In the genomic region with DNA sequence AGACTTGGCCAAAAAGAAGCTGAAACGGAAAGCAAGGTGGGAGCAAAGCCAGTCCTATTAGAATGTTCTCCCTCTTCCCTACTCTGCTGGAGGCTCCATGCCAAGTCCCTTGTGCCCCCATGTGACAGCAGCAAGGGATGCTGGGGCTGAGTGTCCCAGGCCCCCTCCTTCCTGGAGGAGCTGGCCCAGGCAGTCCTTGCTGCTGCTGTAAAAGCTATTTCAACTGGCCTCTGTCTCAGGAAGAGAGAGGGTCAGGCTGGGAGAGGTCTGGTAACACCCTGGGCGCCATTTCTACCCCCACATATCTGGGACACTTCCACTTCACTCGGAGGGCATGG, we compare ENCODE assay signal across 1 cellular context.
A peak's percentile ranks its signal among the peaks of the same experiment; 100 is the strongest.
TF ChIP-seq lines count a peak whose summit lies in the region.

No MANE protein-coding gene starts in this region.

TF ChIP-seq in K562, 482 proteins besides CTCF, POLR2A, EP300 and RAD21:
- TF ChIP-seq ARHGAP35 (IDR thresholded peaks at IDR 0.05; ENCODE audit: partially characterized antibody): no peak
- no peak for TF ChIP-seq RBM15 (IDR thresholded peaks at IDR 0.05; ENCODE audit: insufficient read depth, low read length)
- TF ChIP-seq ZBTB1 (CRISPR knock-in tag; IDR thresholded peaks at IDR 0.05; ENCODE audit: borderline replicate concordance, low read depth): 0 out of 2 replicates have a peak, but pooled peaks have one; percentile 27
- no peak for TF ChIP-seq PHF21A (IDR thresholded peaks at IDR 0.05; ENCODE audit: borderline replicate concordance, low read depth)
- TF ChIP-seq, protein P1, sequence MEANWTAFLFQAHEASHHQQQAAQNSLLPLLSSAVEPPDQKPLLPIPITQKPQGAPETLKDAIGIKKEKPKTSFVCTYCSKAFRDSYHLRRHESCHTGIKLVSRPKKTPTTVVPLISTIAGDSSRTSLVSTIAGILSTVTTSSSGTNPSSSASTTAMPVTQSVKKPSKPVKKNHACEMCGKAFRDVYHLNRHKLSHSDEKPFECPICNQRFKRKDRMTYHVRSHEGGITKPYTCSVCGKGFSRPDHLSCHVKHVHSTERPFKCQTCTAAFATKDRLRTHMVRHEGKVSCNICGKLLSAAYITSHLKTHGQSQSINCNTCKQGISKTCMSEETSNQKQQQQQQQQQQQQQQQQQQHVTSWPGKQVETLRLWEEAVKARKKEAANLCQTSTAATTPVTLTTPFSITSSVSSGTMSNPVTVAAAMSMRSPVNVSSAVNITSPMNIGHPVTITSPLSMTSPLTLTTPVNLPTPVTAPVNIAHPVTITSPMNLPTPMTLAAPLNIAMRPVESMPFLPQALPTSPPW (CRISPR knock-in tag; IDR thresholded peaks at IDR 0.05): 0 out of 2 replicates have a peak, but pooled peaks have one; percentile 0
- no peak for TF ChIP-seq ZNF551 (CRISPR knock-in tag; IDR thresholded peaks at IDR 0.05)
- TF ChIP-seq, protein P2, sequence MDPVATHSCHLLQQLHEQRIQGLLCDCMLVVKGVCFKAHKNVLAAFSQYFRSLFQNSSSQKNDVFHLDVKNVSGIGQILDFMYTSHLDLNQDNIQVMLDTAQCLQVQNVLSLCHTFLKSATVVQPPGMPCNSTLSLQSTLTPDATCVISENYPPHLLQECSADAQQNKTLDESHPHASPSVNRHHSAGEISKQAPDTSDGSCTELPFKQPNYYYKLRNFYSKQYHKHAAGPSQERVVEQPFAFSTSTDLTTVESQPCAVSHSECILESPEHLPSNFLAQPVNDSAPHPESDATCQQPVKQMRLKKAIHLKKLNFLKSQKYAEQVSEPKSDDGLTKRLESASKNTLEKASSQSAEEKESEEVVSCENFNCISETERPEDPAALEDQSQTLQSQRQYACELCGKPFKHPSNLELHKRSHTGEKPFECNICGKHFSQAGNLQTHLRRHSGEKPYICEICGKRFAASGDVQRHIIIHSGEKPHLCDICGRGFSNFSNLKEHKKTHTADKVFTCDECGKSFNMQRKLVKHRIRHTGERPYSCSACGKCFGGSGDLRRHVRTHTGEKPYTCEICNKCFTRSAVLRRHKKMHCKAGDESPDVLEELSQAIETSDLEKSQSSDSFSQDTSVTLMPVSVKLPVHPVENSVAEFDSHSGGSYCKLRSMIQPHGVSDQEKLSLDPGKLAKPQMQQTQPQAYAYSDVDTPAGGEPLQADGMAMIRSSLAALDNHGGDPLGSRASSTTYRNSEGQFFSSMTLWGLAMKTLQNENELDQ (CRISPR knock-in tag; IDR thresholded peaks at IDR 0.05; ENCODE audit: borderline replicate concordance): no peak
- TF ChIP-seq BRD9 (IDR thresholded peaks at IDR 0.05; ENCODE audit: low read depth, partially characterized antibody): no peak
- no peak for TF ChIP-seq KLF1 (tag; IDR thresholded peaks at IDR 0.05)
- TF ChIP-seq, protein P3, sequence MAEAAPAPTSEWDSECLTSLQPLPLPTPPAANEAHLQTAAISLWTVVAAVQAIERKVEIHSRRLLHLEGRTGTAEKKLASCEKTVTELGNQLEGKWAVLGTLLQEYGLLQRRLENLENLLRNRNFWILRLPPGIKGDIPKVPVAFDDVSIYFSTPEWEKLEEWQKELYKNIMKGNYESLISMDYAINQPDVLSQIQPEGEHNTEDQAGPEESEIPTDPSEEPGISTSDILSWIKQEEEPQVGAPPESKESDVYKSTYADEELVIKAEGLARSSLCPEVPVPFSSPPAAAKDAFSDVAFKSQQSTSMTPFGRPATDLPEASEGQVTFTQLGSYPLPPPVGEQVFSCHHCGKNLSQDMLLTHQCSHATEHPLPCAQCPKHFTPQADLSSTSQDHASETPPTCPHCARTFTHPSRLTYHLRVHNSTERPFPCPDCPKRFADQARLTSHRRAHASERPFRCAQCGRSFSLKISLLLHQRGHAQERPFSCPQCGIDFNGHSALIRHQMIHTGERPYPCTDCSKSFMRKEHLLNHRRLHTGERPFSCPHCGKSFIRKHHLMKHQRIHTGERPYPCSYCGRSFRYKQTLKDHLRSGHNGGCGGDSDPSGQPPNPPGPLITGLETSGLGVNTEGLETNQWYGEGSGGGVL (CRISPR knock-in tag; IDR thresholded peaks at IDR 0.05): no peak
- no peak for TF ChIP-seq POLR3A (IDR thresholded peaks at IDR 0.05; ENCODE audit: borderline replicate concordance, extremely low read depth, insufficient read depth, insufficient read length)
- TF ChIP-seq CC2D1A (IDR thresholded peaks at IDR 0.05): no peak
- TF ChIP-seq BDP1 (IDR thresholded peaks at IDR 0.05; ENCODE audit: insufficient read depth, insufficient read length): no peak
- TF ChIP-seq, protein P4, sequence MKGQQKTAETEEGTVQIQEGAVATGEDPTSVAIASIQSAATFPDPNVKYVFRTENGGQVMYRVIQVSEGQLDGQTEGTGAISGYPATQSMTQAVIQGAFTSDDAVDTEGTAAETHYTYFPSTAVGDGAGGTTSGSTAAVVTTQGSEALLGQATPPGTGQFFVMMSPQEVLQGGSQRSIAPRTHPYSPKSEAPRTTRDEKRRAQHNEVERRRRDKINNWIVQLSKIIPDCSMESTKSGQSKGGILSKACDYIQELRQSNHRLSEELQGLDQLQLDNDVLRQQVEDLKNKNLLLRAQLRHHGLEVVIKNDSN (CRISPR knock-in tag; IDR thresholded peaks at IDR 0.05): peak; percentile 29; the same call in 1 of the 2 replicates
- TF ChIP-seq, protein P5, sequence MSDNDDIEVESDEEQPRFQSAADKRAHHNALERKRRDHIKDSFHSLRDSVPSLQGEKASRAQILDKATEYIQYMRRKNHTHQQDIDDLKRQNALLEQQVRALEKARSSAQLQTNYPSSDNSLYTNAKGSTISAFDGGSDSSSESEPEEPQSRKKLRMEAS (CRISPR knock-in tag; IDR thresholded peaks at IDR 0.05): no peak
